ENCODE assay signal across 1 cellular context in the genomic region with DNA sequence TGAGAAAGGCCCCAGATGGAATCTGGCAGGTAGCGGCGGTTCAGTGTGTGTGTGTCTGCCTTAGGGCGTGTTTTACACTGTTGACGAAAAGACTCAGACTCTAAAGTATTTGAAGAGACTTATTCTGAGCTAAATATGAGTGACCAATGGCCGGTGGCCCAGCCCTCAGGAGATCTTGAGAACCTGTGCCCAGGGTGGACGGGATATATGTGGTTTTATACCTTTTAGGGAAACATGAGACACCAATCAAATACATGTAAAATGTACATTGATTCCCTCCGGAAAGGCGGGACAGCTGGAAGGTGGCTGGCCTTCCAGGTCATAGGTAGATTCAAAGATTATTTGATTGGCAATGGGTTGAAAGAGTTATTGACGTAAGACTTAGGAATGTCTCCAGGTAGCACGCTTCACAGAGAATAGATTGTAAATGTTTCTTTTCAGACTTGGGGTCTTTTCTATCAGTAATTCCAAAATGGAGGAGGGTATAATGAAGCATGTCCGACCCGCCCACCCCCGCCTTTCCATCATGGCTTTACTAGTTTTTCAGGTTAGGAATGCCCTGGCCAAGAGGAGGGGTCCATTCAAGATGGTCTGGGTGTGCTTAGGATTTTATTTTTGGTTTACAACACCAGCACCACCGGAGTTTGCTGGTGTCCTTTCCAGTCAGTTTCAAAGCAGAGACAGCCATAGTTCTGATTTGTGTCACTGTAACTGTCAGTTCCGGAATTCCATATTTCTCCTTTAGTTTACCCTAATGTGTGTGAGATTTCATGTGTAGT.
TF ChIP-seq lines count a peak whose summit lies in the region.

No MANE protein-coding gene starts in this region.

TF ChIP-seq in H1, 55 proteins besides CTCF, POLR2A, EP300 and RAD21:
- TF ChIP-seq SIRT6 (IDR thresholded peaks at IDR 0.05; ENCODE audit: low read length), result no peak
- TF ChIP-seq ATF2 (IDR thresholded peaks at IDR 0.05; ENCODE audit: low read length), result no peak
- no peak for TF ChIP-seq FOSL1 (IDR thresholded peaks at IDR 0.05; ENCODE audit: insufficient read depth, low read depth, low read length)
- TF ChIP-seq YY1 (IDR thresholded peaks at IDR 0.05; ENCODE audit: low read depth, low read length), result no peak
- TF ChIP-seq CBX8 (IDR thresholded peaks at IDR 0.05; ENCODE audit: borderline replicate concordance, low read depth, low read length), result no peak
- TF ChIP-seq HDAC6 (IDR thresholded peaks at IDR 0.05; ENCODE audit: low read depth, low read length), result no peak
- TF ChIP-seq EGR1 (IDR thresholded peaks at IDR 0.05; ENCODE audit: borderline replicate concordance, low read depth, low read length), result no peak
- no peak for TF ChIP-seq KDM1A (IDR thresholded peaks at IDR 0.05; ENCODE audit: borderline replicate concordance, low read length)
- TF ChIP-seq TAF7 (optimal IDR thresholded peaks at IDR 0.05; ENCODE audit: borderline replicate concordance, low read depth, low read length), result no peak
- no peak for TF ChIP-seq CBX5 (IDR thresholded peaks at IDR 0.05; ENCODE audit: low read depth, low read length)
- TF ChIP-seq CTBP2 (IDR thresholded peaks at IDR 0.05; ENCODE audit: borderline replicate concordance, insufficient read depth, insufficient read length, low read length), result no peak
- TF ChIP-seq RFX5 (IDR thresholded peaks at IDR 0.05; ENCODE audit: borderline replicate concordance, low read depth, low read length), result no peak
- TF ChIP-seq CHD7 (IDR thresholded peaks at IDR 0.05; ENCODE audit: insufficient replicate concordance, low read length), result no peak
- no peak for TF ChIP-seq HDAC2 (IDR thresholded peaks at IDR 0.05; ENCODE audit: borderline replicate concordance in 1 of 2, low read depth in 2 of 2, low read length in 2 of 2)
- TF ChIP-seq BACH1 (IDR thresholded peaks at IDR 0.05; ENCODE audit: low read length), result no peak
- TF ChIP-seq MAX (IDR thresholded peaks at IDR 0.05), result no peak
- no peak for TF ChIP-seq USF2 (IDR thresholded peaks at IDR 0.05; ENCODE audit: low read length)
- TF ChIP-seq EZH2 (IDR thresholded peaks at IDR 0.05; ENCODE audit: low read depth, low read length, severe bottlenecking), result no peak
- TF ChIP-seq POLR2AphosphoS5 (IDR thresholded peaks at IDR 0.05; ENCODE audit: low read depth, low read length), result no peak
- TF ChIP-seq RNF2 (IDR thresholded peaks at IDR 0.05; ENCODE audit: borderline replicate concordance, low read depth, low read length, missing control alignments, poor library complexity, severe bottlenecking), result no peak
TF ChIP-seq in H1: peak in this region for 0.
